Comparison of ENCODE assay signal across 19 cellular contexts in the genomic region with DNA sequence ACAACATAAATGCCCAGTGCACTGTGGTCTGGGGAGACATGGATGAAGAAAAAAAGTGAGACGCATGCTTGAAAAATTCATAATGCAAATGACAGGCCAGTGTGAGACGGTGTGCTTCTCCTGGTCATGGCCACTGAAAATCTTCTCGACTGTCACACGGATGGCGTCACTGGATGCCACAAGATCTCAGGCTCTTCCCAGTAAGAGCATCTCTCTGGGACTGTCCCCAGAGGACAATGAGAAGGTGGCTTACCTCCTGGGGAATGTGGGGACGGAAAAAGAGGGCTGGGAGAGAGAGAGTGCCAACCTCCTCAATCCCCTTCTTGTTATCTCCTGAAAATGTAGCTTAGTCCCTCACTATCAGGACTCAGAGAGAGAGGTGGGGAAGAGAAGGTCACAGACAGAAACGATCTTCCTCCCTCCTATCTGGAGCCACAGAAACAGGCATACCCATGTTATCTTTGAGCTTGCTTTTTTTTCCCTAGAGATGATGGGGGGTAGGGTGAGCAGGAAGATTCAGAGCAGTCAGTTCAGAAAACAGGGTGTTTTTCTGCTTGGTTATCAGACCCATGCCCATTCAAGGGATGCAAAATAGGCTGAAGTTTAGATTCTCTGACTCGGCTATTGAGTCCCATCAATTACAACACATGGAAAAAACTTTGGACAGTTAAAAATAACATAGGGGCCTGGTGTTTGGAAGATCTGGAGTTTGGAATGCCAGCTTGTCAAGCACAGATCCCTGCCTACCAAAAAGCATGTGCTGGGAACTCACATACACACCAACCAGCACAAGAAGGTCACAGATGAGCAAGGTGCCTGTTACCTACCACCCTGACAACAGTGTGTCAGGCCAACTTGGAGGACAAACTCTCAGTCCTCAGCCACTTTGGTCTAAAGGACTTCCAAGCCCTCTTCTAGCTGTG. TPM values are rescaled to one million over a fixed set of nuclear protein-coding genes. Genes with fewer than 3 reads are reported as not detected.
DNase-seq lines count a peak whose midpoint lies in the region; ATAC-seq and FAIRE-seq lines count a peak whose summit lies in the region.
"Had no signal": no experiment of that assay in that cellular context is flagged by ENCODE, and none has a peak within 500 bp of the region (broad histone marks: within the 10 kb centered on the region; RNA-seq: fewer than 3 reads in every experiment).

No MANE protein-coding gene starts in this region.

- peak; percentile 79 for FAIRE-seq in urothelium cell line (lab: Jason Lieb, UNC)

- peaks cover 4% of the 10 kb centered on the region for H3K36me3 Mint-ChIP-seq in activated CD4-positive, alpha-beta T cell treated with anti-CD3 and anti-CD28 coated beads, Interleukin-2, amount 10 ng/mL, durations not matched to agents 7 days and 5 days (ENCODE audit: low read depth)
- H3K36me3 Mint-ChIP-seq: CD4-positive, CD25-positive, alpha-beta regulatory T cell had no signal

- H3K9me3 Mint-ChIP-seq in activated CD4-positive, alpha-beta T cell treated with anti-CD3 and anti-CD28 coated beads, Interleukin-2, amount 10 ng/mL, durations not matched to agents 7 days and 5 days, result peaks cover 3% of the 10 kb centered on the region

- peak; percentile 85 for ATAC-seq in Right ventricle myocardium superior (ENCODE audit: poor library complexity)
- no peak for ATAC-seq in GM19324 (IDR thresholded peaks at IDR 0.05; ENCODE audit: low FRiP score, unreplicated experiment)
- ATAC-seq: PC-3 had no signal

- H3K4me3 Mint-ChIP-seq in activated CD4-positive, alpha-beta T cell treated with anti-CD3 and anti-CD28 coated beads, Interleukin-2, amount 10 ng/mL, durations not matched to agents 7 days and 5 days, result no peak overlapping the region
- H3K4me3 Mint-ChIP-seq: B cell; CD4-positive, CD25-positive, alpha-beta regulatory T cell had no signal

- H3K4me1 Mint-ChIP-seq in activated CD4-positive, alpha-beta T cell treated with anti-CD3 and anti-CD28 coated beads, Interleukin-2, amount 10 ng/mL, durations not matched to agents 7 days and 5 days, result no peaks in the 10 kb centered on the region
- H3K4me1 Mint-ChIP-seq: CD4-positive, CD25-positive, alpha-beta regulatory T cell had no signal

- CTCF ChIA-PET in activated CD4-positive, alpha-beta T cell treated with anti-CD3 and anti-CD28 coated beads, Interleukin-2, amount 10 ng/mL, durations not matched to agents 7 days and 5 days (lab: Charles Lee), result interaction anchor here (0.6 kb wide), 1 partner anchor 1195 kb away, joined by 3 read pairs; no protein-coding TSS in a partner anchor

- intact Hi-C loops in Right ventricle myocardium superior (cut with DNase I), result no loop called here

- no peak for DNase-seq in activated CD4-positive, alpha-beta T cell treated with anti-CD3 and anti-CD28 coated beads, Interleukin-2, amount 10 ng/mL, durations not matched to agents 7 days and 5 days
- DNase-seq in activated CD4-positive, alpha-beta T cell treated with anti-CD3 and anti-CD28 coated beads for 48 hours, result no peak
- DNase-seq in Right ventricle myocardium superior, result no peak
- DNase-seq in hepatic stellate cell (ENCODE audit: low spot score), result peak; percentile 14
- DNase-seq in urothelium cell line (ENCODE audit: low spot score), result no peak
- no peak for DNase-seq in glomerular visceral epithelial cell (ENCODE audit: extremely low spot score)
- DNase-seq in dermis blood vessel endothelial cell, result no peak
- DNase-seq: CD4-positive, CD25-positive, alpha-beta regulatory T cell; DMS53; H7; NCI-H1417 treated with DMSO at 0.1 percent for 48 hours; NCI-H1930; NCI-H2171 treated with DMSO at 0.1 percent for 48 hours; NCI-H748 treated with DMSO at 0.1 percent for 48 hours; PC-3 had no signal

- peak overlapping the region; percentile 6 for H3K27ac Mint-ChIP-seq in activated CD4-positive, alpha-beta T cell treated with anti-CD3 and anti-CD28 coated beads, Interleukin-2, amount 10 ng/mL, durations not matched to agents 7 days and 5 days
- H3K27ac Mint-ChIP-seq: B cell; CD4-positive, CD25-positive, alpha-beta regulatory T cell had no signal

- POLR2A ChIA-PET in activated CD4-positive, alpha-beta T cell treated with anti-CD3 and anti-CD28 coated beads, Interleukin-2, amount 10 ng/mL, durations not matched to agents 7 days and 5 days (lab: Charles Lee), result no interaction called here

- H3K27me3 Mint-ChIP-seq in activated CD4-positive, alpha-beta T cell treated with anti-CD3 and anti-CD28 coated beads, Interleukin-2, amount 10 ng/mL, durations not matched to agents 7 days and 5 days, result no peaks in the 10 kb centered on the region
- H3K27me3 Mint-ChIP-seq: B cell; CD4-positive, CD25-positive, alpha-beta regulatory T cell had no signal

RNA-seq across cellular contexts. Expression of gene DPF3, which starts 24.2 kb away (rescaled TPM):
- total RNA-seq in activated CD4-positive, alpha-beta T cell treated with anti-CD3 and anti-CD28 coated beads, Interleukin-2, amount 10 ng/mL, durations not matched to agents 7 days and 5 days, result 1 to 10 TPM; 6.6 to 7.4 TPM
- total RNA-seq in Right ventricle myocardium superior (25.0 TPM), dermis blood vessel endothelial cell (1.4 and 2.9 TPM in 2 replicates)
- total RNA-seq: HT-29, NCI-H460 had no signal

RNA-seq across cellular contexts. Expression of gene DCAF4, which starts 56.6 kb away (rescaled TPM):
- 10 to 100 TPM; 15.9 to 21.3 TPM for total RNA-seq in activated CD4-positive, alpha-beta T cell treated with anti-CD3 and anti-CD28 coated beads, Interleukin-2, amount 10 ng/mL, durations not matched to agents 7 days and 5 days
- 5.5 TPM for total RNA-seq in Right ventricle myocardium superior
- total RNA-seq in dermis blood vessel endothelial cell, result 6.6 and 9.0 TPM in 2 replicates
